ENCODE assay signal across 8 cellular contexts in genomic region chr20:1802385-1803215, GRCh38.
A peak's percentile ranks its signal among the peaks of the same experiment; 100 is the strongest.
DNase-seq lines count a peak whose midpoint lies in the region; TF ChIP-seq lines count a peak whose summit lies in the region.

No MANE protein-coding gene starts in this region.

- peak overlapping the region; percentile 56 to 67 for H3K9ac ChIP-seq in mucosa of rectum (ENCODE audit: low read depth in 1 of 2, low read length in 2 of 2)

- H3K36me3 ChIP-seq in esophagus squamous epithelium, result no peaks in the 10 kb centered on the region
- no peaks in the 10 kb centered on the region for H3K36me3 ChIP-seq in mucosa of rectum (ENCODE audit: control insufficient read depth in 2 of 2, insufficient read depth in 2 of 2, low read length in 2 of 2)

- 1 to 2% methylated on average over 30 to 35 of the region's 42 CpGs for WGBS in esophagus squamous epithelium, 2 donors

- H3K4me1 ChIP-seq in esophagus squamous epithelium, result peaks cover 19 to 47% (median 21%) of the 10 kb centered on the region in 3 donors
- H3K4me1 ChIP-seq in mucosa of rectum (ENCODE audit: control insufficient read depth in 2 of 2, insufficient read depth in 2 of 2, low read length in 2 of 2), result peaks cover 20 to 21% of the 10 kb centered on the region in 2 donors

- H3K27me3 ChIP-seq in esophagus squamous epithelium (peaks cover 0 to 22% (median 1%) of the 10 kb centered on the region in 4 donors), mucosa of rectum (ENCODE audit: control insufficient read depth in 2 of 2, insufficient read depth in 2 of 2, low read length in 2 of 2) (peaks cover 2 to 3% of the 10 kb centered on the region in 2 donors)

- peak; percentile 26 to 79 (median 58) for TF ChIP-seq CTCF in esophagus squamous epithelium (IDR thresholded peaks at IDR 0.05)

- H3K4me3 ChIP-seq in esophagus squamous epithelium, result peak overlapping the region; percentile 53 to 72 (median 60)
- H3K4me3 ChIP-seq in mucosa of rectum (ENCODE audit: low read length in 2 of 2), result peak overlapping the region; percentile 62 to 72

- H3K9me3 ChIP-seq in esophagus squamous epithelium (no peaks in the 10 kb centered on the region), mucosa of rectum (ENCODE audit: control insufficient read depth in 2 of 2, low read length in 2 of 2) (no peaks in the 10 kb centered on the region)

- DNase-seq in activated CD8-positive, alpha-beta memory T cell treated with anti-CD3 and anti-CD28 coated beads for 24 hours, result peak; percentile 69
- DNase-seq in activated CD8-positive, alpha-beta memory T cell treated with anti-CD3 and anti-CD28 coated beads, Interleukin-2, amount 50 U/mL, for 4 hours, result no peak
- peak; percentile 58 for DNase-seq in NAMALWA (ENCODE audit: low spot score)
- DNase-seq in activated CD4-positive, alpha-beta T cell treated with anti-CD3 and anti-CD28 coated beads, Interleukin-2, amount 50 U/mL, for 48 hours, result peak; percentile 40 to 49
- no peak for DNase-seq in esophagus squamous epithelium (lab: John Stamatoyannopoulos, UW)
- DNase-seq in superior temporal gyrus (ENCODE audit: extremely low spot score), result peak; percentile 90
- no peak for DNase-seq in NCI-H146 treated with DMSO at 0.1 percent for 48 hours (lab: John Stamatoyannopoulos, UW; ENCODE audit: unreplicated experiment)

- peak overlapping the region; percentile 62 to 84 (median 75) for H3K27ac ChIP-seq in esophagus squamous epithelium
- H3K27ac ChIP-seq in mucosa of rectum (ENCODE audit: low read depth in 2 of 2, low read length in 2 of 2), result peak overlapping the region; percentile 37 to 74

- intact Hi-C loops in esophagus squamous epithelium (cut with DNase I), result loop anchor here (10.0 kb wide), 1 partner anchor 92 kb away; the partner anchor contains the start of gene SIRPA

- no peak for TF ChIP-seq POLR2A in esophagus squamous epithelium (IDR thresholded peaks at IDR 0.05)

Comparison
In these comparisons a context has a peak if more than half of its experiments do, and no peak if none do; other contexts are left out.
1. DNase-seq: peak in activated CD8-positive, alpha-beta memory T cell treated with anti-CD3 and anti-CD28 coated beads for 24 hours (single experiment), NAMALWA (single experiment), activated CD4-positive, alpha-beta T cell treated with anti-CD3 and anti-CD28 coated beads, Interleukin-2, amount 50 U/mL, for 48 hours (2 of 2) and superior temporal gyrus (single experiment); none in activated CD8-positive, alpha-beta memory T cell treated with anti-CD3 and anti-CD28 coated beads, Interleukin-2, amount 50 U/mL, for 4 hours (single experiment), esophagus squamous epithelium (single experiment) and NCI-H146 treated with DMSO at 0.1 percent for 48 hours (single experiment).